18 cellular contexts compared by ENCODE assay signal in genomic region chr21:36325373-36326010, GRCh38. TPM values are rescaled to one million over a fixed set of nuclear protein-coding genes. Genes with fewer than 3 reads are reported as not detected.
DNase-seq lines count a peak whose midpoint lies in the region; ATAC-seq, FAIRE-seq and TF ChIP-seq lines count a peak whose summit lies in the region.
"Had no signal": no experiment of that assay in that cellular context is flagged by ENCODE, and none has a peak within 500 bp of the region (broad histone marks: within the 10 kb centered on the region; RNA-seq: fewer than 3 reads in every experiment).

No MANE protein-coding gene starts in this region.

- H3K56ac ChIP-seq in H9 (ENCODE audit: insufficient read length, low read depth, low read length), result no peak overlapping the region

- no peak overlapping the region for H2BK15ac ChIP-seq in H9 (ENCODE audit: low read depth, low read length)

- peaks cover 9% of the 10 kb centered on the region for H3K79me1 ChIP-seq in H9 (ENCODE audit: insufficient read depth, low read depth, low read length, poor library complexity, severe bottlenecking)

- peaks cover 51% of the 10 kb centered on the region for H3K36me3 ChIP-seq in K562 (ENCODE audit: control insufficient read depth, insufficient read depth, low read length)
- H3K36me3 ChIP-seq in liver (ENCODE audit: control insufficient read depth in 4 of 4, insufficient read depth in 3 of 4, low read depth in 1 of 4, low read length in 3 of 4), result no peaks in the 10 kb centered on the region
- H3K36me3 ChIP-seq: ovary had no signal

- no peak overlapping the region for H3K4me3 ChIP-seq in K562
- H3K4me3 ChIP-seq in liver (ENCODE audit: low read depth in 1 of 3, low read length in 3 of 3), result no peak overlapping the region
- H3K4me3 ChIP-seq: heart right ventricle, MG63, ovary had no signal

- POLR2A ChIA-PET in K562 (lab: Yijun Ruan, JAX), result no interaction called here

- H3K9me1 ChIP-seq in K562 (ENCODE audit: control insufficient read depth, insufficient read depth, low read length), result no peaks in the 10 kb centered on the region

- H3K23me2 ChIP-seq in H9 (ENCODE audit: insufficient read length, low read depth, low read length, poor library complexity, severe bottlenecking), result no peaks in the 10 kb centered on the region

- no peaks in the 10 kb centered on the region for H3K27me3 Mint-ChIP-seq in H9 (ENCODE audit: low read depth)

- no peak overlapping the region for H3T11ph ChIP-seq in H9 (ENCODE audit: low read length)

- in situ Hi-C loops in K562 (cut with MboI), result no loop called here

- TF ChIP-seq RAD21 in K562 (CRISPR knock-in tag; conservative IDR thresholded peaks at IDR 0.05 in 1 of 2, IDR thresholded peaks at IDR 0.05 in 1 of 2), result no peak
- no peak for TF ChIP-seq RAD21 in liver (IDR thresholded peaks at IDR 0.05)

- intact Hi-C loops in K562 (cut with micrococcal nuclease), result no loop called here

- no peak overlapping the region for H2BK5ac ChIP-seq in H9 (ENCODE audit: insufficient read length, low read length)

- peaks cover 40% of the 10 kb centered on the region for H4K20me1 ChIP-seq in K562 (replicated peaks; ENCODE audit: control insufficient read depth, insufficient read depth, low read length)
- no peaks in the 10 kb centered on the region for H4K20me1 ChIP-seq in H9 (ENCODE audit: control insufficient read depth, insufficient read depth, insufficient read length)

- peaks cover 10 to 33% (median 22%) of the 10 kb centered on the region in 3 experiments; a peak in 6 of 7 replicates for H3K36me3 Mint-ChIP-seq in H9 (ENCODE audit: insufficient read depth in 1 of 3, low read depth in 3 of 3)

- H4K8ac ChIP-seq in H9 (replicated peaks; ENCODE audit: insufficient read length, low read depth, low read length), result no peak overlapping the region

- TF ChIP-seq EP300 in K562 (IDR thresholded peaks at IDR 0.05; ENCODE audit: low read length), result no peak

- H2BK20ac ChIP-seq in H9 (ENCODE audit: low read depth, low read length, poor library complexity, severe bottlenecking), result no peak overlapping the region

- H3K27me3 ChIP-seq in K562 (ENCODE audit: control insufficient read depth in 2 of 2, insufficient read depth in 2 of 2, low read length in 2 of 2) (no peaks in the 10 kb centered on the region), liver (ENCODE audit: control insufficient read depth in 4 of 4, insufficient read depth in 4 of 4, low read length in 3 of 4) (no peaks in the 10 kb centered on the region), H9 (ENCODE audit: insufficient read depth, low read length) (no peaks in the 10 kb centered on the region)
- H3K27me3 ChIP-seq: heart right ventricle, MG63, ovary had no signal

- no peak overlapping the region for H2AK5ac ChIP-seq in H9 (ENCODE audit: insufficient read length, low read length)

- H3K4ac ChIP-seq in H9 (ENCODE audit: low read depth, low read length), result no peak overlapping the region

- H3K79me2 ChIP-seq in K562 (ENCODE audit: control insufficient read depth, insufficient read depth, low read length), result peaks cover 100% of the 10 kb centered on the region
- peaks cover 44% of the 10 kb centered on the region for H3K79me2 ChIP-seq in H9 (ENCODE audit: insufficient read depth, low read length)

- no peaks in the 10 kb centered on the region; a peak in 1 of 5 replicates for H3K9me3 Mint-ChIP-seq in H9

- no peak for ATAC-seq in K562
- no peak for ATAC-seq in GM19467 (IDR thresholded peaks at IDR 0.05; ENCODE audit: unreplicated experiment)
- ATAC-seq: heart right ventricle had no signal

- no peak overlapping the region for H4K91ac ChIP-seq in H9 (ENCODE audit: insufficient read length, low read depth, low read length)

- CTCF ChIA-PET in K562 (lab: Yijun Ruan, JAX; ENCODE audit: low intra/inter-chr PET ratio), result interaction anchor here (0.9 kb wide), 1 partner anchor 65 kb away, joined by 3 read pairs; no protein-coding TSS in a partner anchor

- no peak overlapping the region for H3K4me2 ChIP-seq in K562 (ENCODE audit: insufficient read depth, low read length)
- H3K4me2 ChIP-seq in H9 (ENCODE audit: insufficient read depth, insufficient read length, low read length), result no peak overlapping the region

- no peak for FAIRE-seq in K562 (lab: Jason Lieb, UNC)
- FAIRE-seq: GM12892 had no signal

- H3K9ac ChIP-seq in K562 (ENCODE audit: insufficient read depth in 1 of 2, low read depth in 2 of 2, low read length in 2 of 2) (no peak overlapping the region), liver (ENCODE audit: low read depth in 1 of 2, low read length in 2 of 2) (peak overlapping the region in 1 of 2 donors; percentile 1), H9 (ENCODE audit: extremely low read depth, insufficient read length, low read length) (no peak overlapping the region)

- no peak overlapping the region for H3K4me3 Mint-ChIP-seq in H9

- H3K23ac ChIP-seq in H9 (ENCODE audit: insufficient read length, low read depth, low read length), result no peak overlapping the region

- H3K4me1 ChIP-seq in K562 (replicated peaks in 1 of 2; ENCODE audit: control insufficient read depth in 2 of 2, insufficient read depth in 2 of 2, low read length in 2 of 2) (peaks cover 16 to 25% of the 10 kb centered on the region in 2 experiments), liver (ENCODE audit: control insufficient read depth in 4 of 4, insufficient read depth in 4 of 4, low read length in 3 of 4) (peaks cover 10 to 55% (median 40%) of the 10 kb centered on the region in 4 donors), H9 (ENCODE audit: insufficient read depth, low read length) (0 out of 2 replicates have a peak, but pooled peaks cover 3% of the 10 kb centered on the region)

- H3K27ac ChIP-seq in K562 (ENCODE audit: extremely low read depth, low read depth, low read length) (no peak overlapping the region), liver (ENCODE audit: low read depth in 1 of 2, low read length in 2 of 2) (peak overlapping the region; percentile 10 to 75), H9 (ENCODE audit: insufficient read length, low read depth, low read length) (no peak overlapping the region)
- H3K27ac ChIP-seq: ovary had no signal

- TF ChIP-seq POLR2A in K562 (conservative IDR thresholded peaks at IDR 0.05), result no peak

- H2BK120ac ChIP-seq in H9 (ENCODE audit: low read depth, low read length, poor library complexity, severe bottlenecking), result no peak overlapping the region

- no peak overlapping the region for H4K5ac ChIP-seq in H9 (ENCODE audit: insufficient read length, low read depth, low read length)

- no peak overlapping the region for H3K14ac ChIP-seq in H9 (ENCODE audit: insufficient read depth, low read length)

- H3K4me1 Mint-ChIP-seq in H9, result peaks cover 14 to 15% of the 10 kb centered on the region in 2 experiments

- no peak for TF ChIP-seq CTCF in K562 (IDR thresholded peaks at IDR 0.05 in 2 of 3, conservative IDR thresholded peaks at IDR 0.05 in 1 of 3; ENCODE audit: insufficient read depth in 2 of 3, low read depth in 1 of 3, low read length in 3 of 3)
- no peak for TF ChIP-seq CTCF in liver (IDR thresholded peaks at IDR 0.05; ENCODE audit: low read depth, low read length, missing input control)
- no peak for TF ChIP-seq CTCF in H9 (conservative IDR thresholded peaks at IDR 0.05)

- no peak overlapping the region; a peak in 1 of 7 replicates for H3K27ac Mint-ChIP-seq in H9

- 93% methylated on average over 8 of the region's 8 CpGs for WGBS in K562 (ENCODE audit: insufficient coverage, low coverage, missing lambda C conversion rate)
- WGBS in liver, result 60% methylated on average over 8 of the region's 8 CpGs
- whole genome bisulfite sequencing in H9 (ENCODE audit: extremely low coverage, insufficient read length, low lambda C conversion rate), result no CpG with 5 or more reads among the region's 8 CpGs

- no peak overlapping the region for H3K18ac ChIP-seq in H9 (ENCODE audit: insufficient read length, low read depth, low read length)

- no TSS peak for BruUV-seq in K562 (replicated peaks; lab: Mats Ljungman, UMichigan)

- H3K9me3 ChIP-seq in K562 (replicated peaks; ENCODE audit: control insufficient read depth, insufficient read depth, low read depth, low read length) (no peaks in the 10 kb centered on the region), liver (ENCODE audit: control insufficient read depth in 4 of 4, low read length in 3 of 4) (no peaks in the 10 kb centered on the region), H9 (ENCODE audit: control insufficient read depth, low read depth, low read length) (no peaks in the 10 kb centered on the region)
- H3K9me3 ChIP-seq: heart right ventricle, MG63, ovary had no signal

- no peak overlapping the region for H2AFZ ChIP-seq in K562 (ENCODE audit: low read depth, low read length)
- no peak overlapping the region for H2AFZ ChIP-seq in H9 (ENCODE audit: low read length)

- H2BK12ac ChIP-seq in H9 (ENCODE audit: insufficient read length, low read depth, low read length), result no peak overlapping the region

- DNase-seq in A172 (ENCODE audit: low spot score) (peak; percentile 82), HS-5 (ENCODE audit: low read depth) (peak; percentile 29), K562 (ENCODE audit: extremely low read depth in 1 of 4, low spot score in 3 of 4) (no peak), inferior parietal cortex (ENCODE audit: extremely low spot score) (no peak), AG08396 (ENCODE audit: low spot score) (no peak), H9 (no peak)
- DNase-seq: activated CD4-positive, CD25-positive, alpha-beta regulatory T cell treated with anti-CD3 and anti-CD28 coated beads, Interleukin-2, amount 50 U/mL, for 72 hours; activated T-cell treated with anti-CD3 and anti-CD28 coated beads, Interleukin-2, amount 50 U/mL, for 1 hour; aorta; DND-41; heart right ventricle; MG63; ovary; stimulated activated CD4-positive, alpha-beta T cell treated with anti-CD3 and anti-CD28 coated beads, Interleukin-15, amount 100 ng/mL, for 24 hours; SW 1271 had no signal

RNA-seq across cellular contexts. Expression of gene MORC3, which starts 5.5 kb away (rescaled TPM):
- 43.0 and 49.1 TPM in 2 replicates for total RNA-seq in A172 (2014; rRNA removed; shearing (Covaris generic))
- total RNA-seq in K562 (2011; cell fraction: chromatin; rRNA removed; ENCODE audit: low replicate concordance), result 69.1 and 213 TPM in 2 replicates
- 39.4 and 52.0 TPM in 2 replicates for total RNA-seq in K562 (2011; cell fraction: nucleolus; rRNA removed)
- 78.0 and 101 TPM in 2 replicates for total RNA-seq in K562 (2011; cell fraction: nucleoplasm; rRNA removed)
- total RNA-seq in K562 (2014; rRNA removed) (34.5 and 48.6 TPM in 2 replicates), K562 (2014; rRNA removed; fragmentation: Illumina TruSeq; extraction: Trizol) (53.7 and 61.1 TPM in 2 replicates), K562 (2015; rRNA removed; fragmentation: Illumina TruSeq; extraction: Trizol) (46.0 and 52.1 TPM in 2 replicates), K562 (2021) (29.5 and 36.1 TPM in 2 replicates), liver (10 to 100 TPM; 22.0 to 44.1 TPM), H9 (2021) (17.8 and 18.7 TPM in 2 replicates)
- polyA plus RNA-seq in K562 (2011; rRNA removed) (34.6 and 43.4 TPM in 2 replicates), K562 (2014; fragmentation: Illumina TruSeq; extraction: Trizol) (30.0 and 36.0 TPM in 2 replicates), K562 (2014; fragmentation: Nextera tagmentation; extraction: Ambion mirVana) (10 to 100 TPM; 12.7 to 20.5 TPM), K562 (2014; rRNA removed) (26.1 and 30.6 TPM in 2 replicates), liver (1 to 10 TPM; 3.9 to 6.2 TPM)
- 4.9 and 13.5 TPM in 2 replicates for polyA plus RNA-seq in K562 (2011; cell fraction: cytosol; rRNA removed)
- polyA plus RNA-seq in K562 (2011; cell fraction: nucleus; rRNA removed), result 19.9 and 29.4 TPM in 2 replicates
- 16.6 and 19.7 TPM in 2 replicates for polyA plus RNA-seq in K562 (2012)
- 86.5 and 93.2 TPM in 2 replicates for polyA minus RNA-seq in K562 (2011; rRNA and poly(A)+ RNA removed)
- 19.8 and 24.6 TPM in 2 replicates for polyA minus RNA-seq in K562 (2011; cell fraction: cytosol; rRNA and poly(A)+ RNA removed)
- 31.8 and 54.8 TPM in 2 replicates for polyA minus RNA-seq in K562 (2011; cell fraction: nucleus; rRNA and poly(A)+ RNA removed)

RNA-seq across cellular contexts. Expression of gene CHAF1B, which starts 59.7 kb away (rescaled TPM):
- total RNA-seq in A172 (2014; rRNA removed; shearing (Covaris generic)), result 25.9 and 33.9 TPM in 2 replicates
- 28.3 and 29.4 TPM in 2 replicates for total RNA-seq in K562 (2011; cell fraction: chromatin; rRNA removed; ENCODE audit: low replicate concordance)
- total RNA-seq in K562 (2011; cell fraction: nucleolus; rRNA removed), result 14.1 and 17.0 TPM in 2 replicates
- 21.1 and 28.3 TPM in 2 replicates for total RNA-seq in K562 (2011; cell fraction: nucleoplasm; rRNA removed)
- 17.8 and 23.0 TPM in 2 replicates for total RNA-seq in K562 (2014; rRNA removed)
- 24.0 and 28.3 TPM in 2 replicates for total RNA-seq in K562 (2014; rRNA removed; fragmentation: Illumina TruSeq; extraction: Trizol)
- total RNA-seq in K562 (2015; rRNA removed; fragmentation: Illumina TruSeq; extraction: Trizol), result 22.7 and 23.4 TPM in 2 replicates
- 32.3 and 36.8 TPM in 2 replicates for total RNA-seq in K562 (2021)
- polyA plus RNA-seq in K562 (2011; rRNA removed), result 21.0 and 24.4 TPM in 2 replicates
- 14.7 and 17.6 TPM in 2 replicates for polyA plus RNA-seq in K562 (2011; cell fraction: cytosol; rRNA removed)
- polyA plus RNA-seq in K562 (2011; cell fraction: nucleus; rRNA removed), result 14.3 and 15.2 TPM in 2 replicates
- 19.3 and 19.7 TPM in 2 replicates for polyA plus RNA-seq in K562 (2012)
- 29.7 and 34.2 TPM in 2 replicates for polyA plus RNA-seq in K562 (2014; fragmentation: Illumina TruSeq; extraction: Trizol)
- 10 to 100 TPM in 1 of 2 experiments, 1 to 10 TPM in 1; 7.5 to 12.2 TPM for polyA plus RNA-seq in K562 (2014; fragmentation: Nextera tagmentation; extraction: Ambion mirVana)
- polyA plus RNA-seq in K562 (2014; rRNA removed), result 19.4 and 23.4 TPM in 2 replicates
- polyA minus RNA-seq in K562 (2011; rRNA and poly(A)+ RNA removed), result 19.1 and 20.2 TPM in 2 replicates
- polyA minus RNA-seq in K562 (2011; cell fraction: cytosol; rRNA and poly(A)+ RNA removed), result 17.5 and 19.8 TPM in 2 replicates
- 7.4 and 10.0 TPM in 2 replicates for polyA minus RNA-seq in K562 (2011; cell fraction: nucleus; rRNA and poly(A)+ RNA removed)
- 1 to 10 TPM in 1 of 2 donors, under 1 TPM in 1; 0.33 to 2.7 TPM for total RNA-seq in liver
- polyA plus RNA-seq in liver, result under 1 TPM; 0.46 to 0.53 TPM
- total RNA-seq in H9 (2021), result 19.3 and 21.7 TPM in 2 replicates

Comparison
In these comparisons a context has a peak if more than half of its experiments do, and no peak if none do; other contexts are left out.
1. DNase-seq: peak in A172 (single experiment) and HS-5 (single experiment); none in K562 (0 of 4), inferior parietal cortex (single experiment), AG08396 (single experiment) and H9 (single experiment).
2. H3K27ac ChIP-seq: peak in liver (2 of 2); none in K562 (single experiment) and H9 (single experiment).